1 cellular context compared by ENCODE assay signal in the genomic region with DNA sequence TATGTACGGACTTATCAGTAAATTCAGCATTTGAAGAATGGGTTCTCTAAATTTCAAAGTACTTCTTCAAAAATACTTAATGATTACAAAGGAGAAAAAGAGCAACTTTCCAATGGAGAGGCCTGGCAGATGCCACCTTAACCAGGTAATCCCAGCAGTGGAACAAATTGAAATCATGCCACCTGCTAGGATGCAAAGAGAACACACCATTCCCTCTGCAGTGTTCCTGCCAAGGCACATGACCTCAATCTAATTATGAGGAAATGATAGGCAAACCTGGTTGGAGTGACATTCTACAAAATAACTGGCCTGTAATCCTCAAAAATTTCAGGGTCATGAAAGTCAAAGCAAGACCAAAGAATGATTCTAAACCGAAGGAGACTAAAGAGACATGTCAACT.
TF ChIP-seq lines count a peak whose summit lies in the region.

No MANE protein-coding gene starts in this region.

TF ChIP-seq in SK-N-SH, 30 proteins besides CTCF, POLR2A, EP300 and RAD21 (continued from another document):
- no peak for TF ChIP-seq EZH2phosphoT487 (IDR thresholded peaks at IDR 0.05; ENCODE audit: borderline replicate concordance, low read depth)
- TF ChIP-seq RFX5 (IDR thresholded peaks at IDR 0.05; ENCODE audit: low read length): no peak
- TF ChIP-seq, protein P1, sequence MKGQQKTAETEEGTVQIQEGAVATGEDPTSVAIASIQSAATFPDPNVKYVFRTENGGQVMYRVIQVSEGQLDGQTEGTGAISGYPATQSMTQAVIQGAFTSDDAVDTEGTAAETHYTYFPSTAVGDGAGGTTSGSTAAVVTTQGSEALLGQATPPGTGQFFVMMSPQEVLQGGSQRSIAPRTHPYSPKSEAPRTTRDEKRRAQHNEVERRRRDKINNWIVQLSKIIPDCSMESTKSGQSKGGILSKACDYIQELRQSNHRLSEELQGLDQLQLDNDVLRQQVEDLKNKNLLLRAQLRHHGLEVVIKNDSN (IDR thresholded peaks at IDR 0.05; ENCODE audit: borderline replicate concordance, low read depth): no peak
- TF ChIP-seq MXI1 (IDR thresholded peaks at IDR 0.05; ENCODE audit: low read depth, low read length): no peak
- TF ChIP-seq SIN3A (IDR thresholded peaks at IDR 0.05; ENCODE audit: borderline replicate concordance, low read depth, low read length): no peak
- TF ChIP-seq, protein P2, sequence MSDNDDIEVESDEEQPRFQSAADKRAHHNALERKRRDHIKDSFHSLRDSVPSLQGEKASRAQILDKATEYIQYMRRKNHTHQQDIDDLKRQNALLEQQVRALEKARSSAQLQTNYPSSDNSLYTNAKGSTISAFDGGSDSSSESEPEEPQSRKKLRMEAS (IDR thresholded peaks at IDR 0.05; ENCODE audit: low read depth): no peak
- no peak for TF ChIP-seq RXRA (IDR thresholded peaks at IDR 0.05; ENCODE audit: borderline replicate concordance, low read depth)
- no peak for TF ChIP-seq TCF12 (IDR thresholded peaks at IDR 0.05)
- TF ChIP-seq ELF1 (IDR thresholded peaks at IDR 0.05): no peak
- no peak for TF ChIP-seq GABPA (IDR thresholded peaks at IDR 0.05; ENCODE audit: low read depth)
- no peak for TF ChIP-seq JUND (IDR thresholded peaks at IDR 0.05)
- TF ChIP-seq, protein P3, sequence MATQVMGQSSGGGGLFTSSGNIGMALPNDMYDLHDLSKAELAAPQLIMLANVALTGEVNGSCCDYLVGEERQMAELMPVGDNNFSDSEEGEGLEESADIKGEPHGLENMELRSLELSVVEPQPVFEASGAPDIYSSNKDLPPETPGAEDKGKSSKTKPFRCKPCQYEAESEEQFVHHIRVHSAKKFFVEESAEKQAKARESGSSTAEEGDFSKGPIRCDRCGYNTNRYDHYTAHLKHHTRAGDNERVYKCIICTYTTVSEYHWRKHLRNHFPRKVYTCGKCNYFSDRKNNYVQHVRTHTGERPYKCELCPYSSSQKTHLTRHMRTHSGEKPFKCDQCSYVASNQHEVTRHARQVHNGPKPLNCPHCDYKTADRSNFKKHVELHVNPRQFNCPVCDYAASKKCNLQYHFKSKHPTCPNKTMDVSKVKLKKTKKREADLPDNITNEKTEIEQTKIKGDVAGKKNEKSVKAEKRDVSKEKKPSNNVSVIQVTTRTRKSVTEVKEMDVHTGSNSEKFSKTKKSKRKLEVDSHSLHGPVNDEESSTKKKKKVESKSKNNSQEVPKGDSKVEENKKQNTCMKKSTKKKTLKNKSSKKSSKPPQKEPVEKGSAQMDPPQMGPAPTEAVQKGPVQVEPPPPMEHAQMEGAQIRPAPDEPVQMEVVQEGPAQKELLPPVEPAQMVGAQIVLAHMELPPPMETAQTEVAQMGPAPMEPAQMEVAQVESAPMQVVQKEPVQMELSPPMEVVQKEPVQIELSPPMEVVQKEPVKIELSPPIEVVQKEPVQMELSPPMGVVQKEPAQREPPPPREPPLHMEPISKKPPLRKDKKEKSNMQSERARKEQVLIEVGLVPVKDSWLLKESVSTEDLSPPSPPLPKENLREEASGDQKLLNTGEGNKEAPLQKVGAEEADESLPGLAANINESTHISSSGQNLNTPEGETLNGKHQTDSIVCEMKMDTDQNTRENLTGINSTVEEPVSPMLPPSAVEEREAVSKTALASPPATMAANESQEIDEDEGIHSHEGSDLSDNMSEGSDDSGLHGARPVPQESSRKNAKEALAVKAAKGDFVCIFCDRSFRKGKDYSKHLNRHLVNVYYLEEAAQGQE (IDR thresholded peaks at IDR 0.05; ENCODE audit: low read depth, low read length): no peak
- no peak for TF ChIP-seq NRF1 (IDR thresholded peaks at IDR 0.05; ENCODE audit: low read depth, low read length)
- TF ChIP-seq FOXM1 (IDR thresholded peaks at IDR 0.05; ENCODE audit: low read depth): no peak
- no peak for TF ChIP-seq NFIC (IDR thresholded peaks at IDR 0.05; ENCODE audit: borderline replicate concordance)
